ENCODE assay signal across 16 cellular contexts in genomic region chr5:133957080-133957479, GRCh38. TPM values are rescaled to one million over a fixed set of nuclear protein-coding genes. Genes with fewer than 3 reads are reported as not detected.
DNase-seq lines count a peak whose midpoint lies in the region; ATAC-seq and TF ChIP-seq lines count a peak whose summit lies in the region.
"Had no signal": no experiment of that assay in that cellular context is flagged by ENCODE, and none has a peak within 500 bp of the region (broad histone marks: within the 10 kb centered on the region; RNA-seq: fewer than 3 reads in every experiment).

No MANE protein-coding gene starts in this region.

- DNase-seq in activated T-cell treated with anti-CD3 and anti-CD28 coated beads, Interleukin-2, amount 50 U/mL, for 24 hours: no peak
- no peak for DNase-seq in activated T-cell treated with anti-CD3 and anti-CD28 coated beads, Interleukin-2, amount 50 U/mL, for 4 hours
- DNase-seq in NCI-H2171 treated with DMSO at 0.1 percent for 48 hours (lab: John Stamatoyannopoulos, UW) (no peak), NCI-H345 treated with DMSO at 0.1 percent for 48 hours (lab: John Stamatoyannopoulos, UW; ENCODE audit: unreplicated experiment) (no peak), mammary epithelial cell (no peak)
- DNase-seq: activated CD4-positive, alpha-beta T cell treated with anti-CD3 and anti-CD28 coated beads, Interleukin-2, amount 50 U/mL, for 1 hour; amygdala; H7; Karpas-422; kidney; NCI-H2029 treated with DMSO at 0.1 percent for 48 hours; nephron progenitor cell had no signal

- H4K20me1 ChIP-seq in mammary epithelial cell (ENCODE audit: insufficient read depth, low read length): no peaks in the 10 kb centered on the region

- TF ChIP-seq CTCF in VCaP (conservative IDR thresholded peaks at IDR 0.05) (no peak), mammary epithelial cell (conservative IDR thresholded peaks at IDR 0.05 in 1 of 2, IDR thresholded peaks at IDR 0.05 in 1 of 2; ENCODE audit: extremely low read depth in 1 of 2, insufficient read depth in 1 of 2, low read depth in 1 of 2, low read length in 2 of 2) (no peak)

- H3K36me3 Mint-ChIP-seq in activated T-cell treated with anti-CD3 and anti-CD28 coated beads, Interleukin-2, amount 50 U/mL, for 24 hours (ENCODE audit: low read depth): peaks cover 65% of the 10 kb centered on the region
- peaks cover 20% of the 10 kb centered on the region for H3K36me3 Mint-ChIP-seq in activated T-cell treated with anti-CD3 and anti-CD28 coated beads, Interleukin-2, amount 50 U/mL, for 4 hours (ENCODE audit: insufficient read depth)

- no peak for ATAC-seq in activated T-cell treated with anti-CD3 and anti-CD28 coated beads, Interleukin-2, amount 50 U/mL, for 4 hours
- peak; percentile 20 for ATAC-seq in GM21723 (IDR thresholded peaks at IDR 0.05; ENCODE audit: unreplicated experiment)

- dilution Hi-C loops in mammary epithelial cell (cut with HindIII; ENCODE audit: low sequenced_read_pairs): no loop called here

- no peak overlapping the region for H3K4me3 Mint-ChIP-seq in activated T-cell treated with anti-CD3 and anti-CD28 coated beads, Interleukin-2, amount 50 U/mL, for 24 hours
- no peak overlapping the region for H3K4me3 Mint-ChIP-seq in activated T-cell treated with anti-CD3 and anti-CD28 coated beads, Interleukin-2, amount 50 U/mL, for 4 hours
- H3K4me3 Mint-ChIP-seq: nephron progenitor cell, type B pancreatic cell had no signal

- no peak overlapping the region for H2AFZ ChIP-seq in mammary epithelial cell (ENCODE audit: low read depth, low read length)

- H3K27ac ChIP-seq in VCaP (peak overlapping the region; percentile 86), subcutaneous abdominal adipose tissue (ENCODE audit: low read depth, low read length) (peak overlapping the region; percentile 26), mammary epithelial cell (ENCODE audit: insufficient read depth, low read depth, low read length) (no peak overlapping the region)

- no peak overlapping the region for H3K4me2 ChIP-seq in mammary epithelial cell (ENCODE audit: insufficient read depth, low read depth, low read length)

- H3K9me3 ChIP-seq in subcutaneous abdominal adipose tissue (ENCODE audit: control insufficient read depth in 5 of 5, low read length in 5 of 5) (no peaks in the 10 kb centered on the region), mammary epithelial cell (replicated peaks; ENCODE audit: insufficient read depth, low read length) (no peaks in the 10 kb centered on the region)

- no peak overlapping the region for H3K9ac ChIP-seq in subcutaneous abdominal adipose tissue (ENCODE audit: low read length in 5 of 5)
- no peak overlapping the region for H3K9ac ChIP-seq in mammary epithelial cell (ENCODE audit: insufficient read depth, low read length)

- H3K27ac Mint-ChIP-seq in activated T-cell treated with anti-CD3 and anti-CD28 coated beads, Interleukin-2, amount 50 U/mL, for 24 hours: peak overlapping the region; percentile 67
- H3K27ac Mint-ChIP-seq: nephron progenitor cell, type B pancreatic cell had no signal

- H3K79me2 ChIP-seq in mammary epithelial cell (ENCODE audit: insufficient read depth, low read length): peaks cover 15% of the 10 kb centered on the region

- H3K36me3 ChIP-seq in subcutaneous abdominal adipose tissue (ENCODE audit: control insufficient read depth in 5 of 5, insufficient read depth in 5 of 5, low read length in 5 of 5) (peaks cover 10 to 43% (median 28%) of the 10 kb centered on the region in 5 donors), mammary epithelial cell (ENCODE audit: insufficient read depth, low read length) (peaks cover 10% of the 10 kb centered on the region)

- H3K4me1 Mint-ChIP-seq in activated T-cell treated with anti-CD3 and anti-CD28 coated beads, Interleukin-2, amount 50 U/mL, for 24 hours (ENCODE audit: low read depth): peaks cover 32% of the 10 kb centered on the region
- H3K4me1 Mint-ChIP-seq in activated T-cell treated with anti-CD3 and anti-CD28 coated beads, Interleukin-2, amount 50 U/mL, for 4 hours (ENCODE audit: low read depth): peaks cover 20% of the 10 kb centered on the region

- in situ Hi-C loops in mammary epithelial cell (cut with MboI; ENCODE audit: low sequenced_read_pairs in 2 of 2): no loop called here

- 80% methylated on average over 4 of the region's 4 CpGs for WGBS in mammary epithelial cell (ENCODE audit: low coverage, missing lambda C conversion rate)

- no TSS peak for BruUV-seq in mammary epithelial cell (replicated peaks; lab: Mats Ljungman, UMichigan)

- H3K27me3 ChIP-seq in subcutaneous abdominal adipose tissue (ENCODE audit: control insufficient read depth in 5 of 5, insufficient read depth in 4 of 5, low read length in 5 of 5) (no peaks in the 10 kb centered on the region), mammary epithelial cell (ENCODE audit: insufficient read depth, low read length) (no peaks in the 10 kb centered on the region)

- H3K27me3 Mint-ChIP-seq in activated T-cell treated with anti-CD3 and anti-CD28 coated beads, Interleukin-2, amount 50 U/mL, for 24 hours: no peaks in the 10 kb centered on the region
- H3K27me3 Mint-ChIP-seq in activated T-cell treated with anti-CD3 and anti-CD28 coated beads, Interleukin-2, amount 50 U/mL, for 4 hours (ENCODE audit: low read depth): no peaks in the 10 kb centered on the region
- H3K27me3 Mint-ChIP-seq: type B pancreatic cell had no signal

- H3K9me3 Mint-ChIP-seq in activated T-cell treated with anti-CD3 and anti-CD28 coated beads, Interleukin-2, amount 50 U/mL, for 24 hours: no peaks in the 10 kb centered on the region
- H3K9me3 Mint-ChIP-seq in activated T-cell treated with anti-CD3 and anti-CD28 coated beads, Interleukin-2, amount 50 U/mL, for 4 hours: no peaks in the 10 kb centered on the region
- H3K9me3 Mint-ChIP-seq: nephron progenitor cell, type B pancreatic cell had no signal

- H3K4me3 ChIP-seq in subcutaneous abdominal adipose tissue (ENCODE audit: low read depth in 1 of 5, low read length in 5 of 5) (no peak overlapping the region), mammary epithelial cell (replicated peaks in 1 of 3; ENCODE audit: insufficient read depth in 1 of 3, low read depth in 2 of 3, low read length in 3 of 3) (no peak overlapping the region)

- intact Hi-C loops in mammary epithelial cell (cut with micrococcal nuclease): no loop called here

- CTCF ChIA-PET in mammary epithelial cell (lab: Charles Lee; ENCODE audit: low non-redundant PET): no interaction called here

- H3K4me1 ChIP-seq in subcutaneous abdominal adipose tissue (ENCODE audit: control insufficient read depth in 5 of 5, insufficient read depth in 5 of 5, low read length in 5 of 5): peaks cover 2 to 22% (median 14%) of the 10 kb centered on the region in 5 donors
- H3K4me1 ChIP-seq in mammary epithelial cell (ENCODE audit: insufficient read depth, low read length): no peaks in the 10 kb centered on the region

RNA-seq across cellular contexts. Expression of gene C5orf15, which starts 11.3 kb away (rescaled TPM):
- total RNA-seq in activated T-cell treated with anti-CD3 and anti-CD28 coated beads, Interleukin-2, amount 50 U/mL, for 4 hours: 10 to 100 TPM; 26.0 to 31.2 (median 28.6) TPM
- 10 to 100 TPM; 30.0 to 71.3 TPM for total RNA-seq in mammary epithelial cell
- polyA plus RNA-seq in mammary epithelial cell: 40.0 TPM
- 4.0 TPM for polyA minus RNA-seq in mammary epithelial cell

RNA-seq across cellular contexts. Expression of gene VDAC1, which starts 47.7 kb away (rescaled TPM):
- total RNA-seq in activated T-cell treated with anti-CD3 and anti-CD28 coated beads, Interleukin-2, amount 50 U/mL, for 4 hours: 100 to 1,000 TPM; 390 to 444 (median 392) TPM
- total RNA-seq in mammary epithelial cell: 100 to 1,000 TPM; 273 to 375 TPM
- 209 TPM for polyA plus RNA-seq in mammary epithelial cell
- 296 TPM for polyA minus RNA-seq in mammary epithelial cell
